ENCODE assay signal across 16 cellular contexts in the genomic region with DNA sequence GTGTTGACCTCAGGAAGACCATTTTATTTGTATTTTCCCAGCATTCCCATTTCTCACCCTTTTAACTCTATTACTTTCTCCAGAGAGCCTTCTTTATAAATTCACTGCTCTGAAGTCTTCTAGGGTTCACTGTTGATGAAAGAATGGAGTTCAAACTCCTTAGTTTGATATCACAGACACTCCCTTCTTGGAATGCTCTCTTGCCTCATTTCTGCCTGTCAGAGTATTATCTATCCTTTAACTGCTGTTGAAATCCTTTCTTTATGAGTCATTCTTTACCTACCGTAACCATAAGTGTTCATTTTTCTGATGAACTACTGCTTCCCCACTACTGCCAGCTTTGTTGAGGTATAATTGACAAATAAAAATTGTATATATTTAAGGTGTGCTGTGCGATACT. TPM values are rescaled to one million over a fixed set of nuclear protein-coding genes. Genes with fewer than 3 reads are reported as not detected.
DNase-seq lines count a peak whose midpoint lies in the region; ATAC-seq, FAIRE-seq and TF ChIP-seq lines count a peak whose summit lies in the region.
"Had no signal": no experiment of that assay in that cellular context is flagged by ENCODE, and none has a peak within 500 bp of the region (broad histone marks: within the 10 kb centered on the region; RNA-seq: fewer than 3 reads in every experiment).

No MANE protein-coding gene starts in this region.

- peak overlapping the region; percentile 100 for H3K4me2 ChIP-seq in PC-3 (ENCODE audit: low read length)
- no peak overlapping the region for H3K4me2 ChIP-seq in endothelial cell of umbilical vein (ENCODE audit: insufficient read depth, low read length)
- H3K4me2 ChIP-seq in skeletal muscle satellite cell (ENCODE audit: low read length) = peak overlapping the region; percentile 36

- H2AFZ ChIP-seq in PC-3 (ENCODE audit: low read length) (no peak overlapping the region), endothelial cell of umbilical vein (ENCODE audit: low read depth, low read length) (no peak overlapping the region)

- H4K20me1 ChIP-seq in PC-3 (ENCODE audit: low read length) (no peaks in the 10 kb centered on the region), endothelial cell of umbilical vein (replicated peaks; ENCODE audit: control insufficient read depth, extremely low read depth, insufficient read depth, low read length) (peaks cover 3% of the 10 kb centered on the region)

- no peak overlapping the region for H3K4me3 Mint-ChIP-seq in activated CD8-positive, alpha-beta T cell treated with anti-CD3 and anti-CD28 coated beads for 36 hours
- H3K4me3 Mint-ChIP-seq in activated CD8-positive, alpha-beta T cell treated with anti-CD3 and anti-CD28 coated beads, Interleukin-2, amount 10 ng/mL, durations not matched to agents 7 days and 5 days = no peak overlapping the region

- DNase-seq in activated CD8-positive, alpha-beta T cell treated with anti-CD3 and anti-CD28 coated beads for 36 hours = no peak
- DNase-seq in activated CD8-positive, alpha-beta T cell treated with anti-CD3 and anti-CD28 coated beads, Interleukin-2, amount 10 ng/mL, durations not matched to agents 7 days and 5 days = no peak
- DNase-seq in PC-3 (peak; percentile 74), endothelial cell of umbilical vein (ENCODE audit: low read depth, low spot score) (no peak), posterior vena cava (ENCODE audit: low spot score) (no peak)
- DNase-seq in effector CD4-positive, alpha-beta T cell = no peak
- DNase-seq: amniotic stem cell; KG1; NCI-H2171; stimulated activated naive CD4-positive, alpha-beta T cell treated with Interleukin-2 at 50 U/mL for 16 hours had no signal

- no peaks in the 10 kb centered on the region for H3K9me2 ChIP-seq in PC-3 (replicated peaks; ENCODE audit: low read length)

- no peaks in the 10 kb centered on the region for H3K27me3 ChIP-seq in PC-3 (ENCODE audit: low read length)
- no peaks in the 10 kb centered on the region for H3K27me3 ChIP-seq in endothelial cell of umbilical vein (ENCODE audit: control insufficient read depth in 2 of 2, insufficient read depth in 2 of 2, low read length in 2 of 2)
- no peaks in the 10 kb centered on the region for H3K27me3 ChIP-seq in skeletal muscle satellite cell (ENCODE audit: control insufficient read depth, insufficient read depth, low read length)

- no peaks in the 10 kb centered on the region for H3K27me3 Mint-ChIP-seq in activated CD8-positive, alpha-beta T cell treated with anti-CD3 and anti-CD28 coated beads for 36 hours
- H3K27me3 Mint-ChIP-seq in activated CD8-positive, alpha-beta T cell treated with anti-CD3 and anti-CD28 coated beads, Interleukin-2, amount 10 ng/mL, durations not matched to agents 7 days and 5 days (ENCODE audit: low read depth) = no peaks in the 10 kb centered on the region

- no peak for TF ChIP-seq CTCF in activated CD8-positive, alpha-beta T cell treated with anti-CD3 and anti-CD28 coated beads for 36 hours (IDR thresholded peaks at IDR 0.05)
- TF ChIP-seq CTCF in PC-3 (conservative IDR thresholded peaks at IDR 0.05; ENCODE audit: low read depth, low read length) = no peak
- TF ChIP-seq CTCF in endothelial cell of umbilical vein (IDR thresholded peaks at IDR 0.05; ENCODE audit: extremely low read depth in 1 of 2, insufficient read depth in 1 of 2, low read depth in 1 of 2, low read length in 2 of 2) = no peak

- peaks cover 47% of the 10 kb centered on the region for H3K4me1 Mint-ChIP-seq in activated CD8-positive, alpha-beta T cell treated with anti-CD3 and anti-CD28 coated beads for 36 hours (ENCODE audit: low read depth)
- peaks cover 31% of the 10 kb centered on the region for H3K4me1 Mint-ChIP-seq in activated CD8-positive, alpha-beta T cell treated with anti-CD3 and anti-CD28 coated beads, Interleukin-2, amount 10 ng/mL, durations not matched to agents 7 days and 5 days (ENCODE audit: low read depth)

- H3K27ac ChIP-seq in PC-3 (ENCODE audit: low read length) = peak overlapping the region; percentile 46
- H3K27ac ChIP-seq in endothelial cell of umbilical vein (ENCODE audit: insufficient read depth, low read depth, low read length) = no peak overlapping the region

- H3K9me1 ChIP-seq in endothelial cell of umbilical vein (replicated peaks; ENCODE audit: control insufficient read depth, extremely low read depth, insufficient read depth, low read length) = no peaks in the 10 kb centered on the region

- H3K9ac ChIP-seq in PC-3 (ENCODE audit: low read length) (no peak overlapping the region), endothelial cell of umbilical vein (replicated peaks; ENCODE audit: extremely low read depth, insufficient read depth, low read length) (no peak overlapping the region), skeletal muscle satellite cell (ENCODE audit: low read depth, low read length) (no peak overlapping the region)

- H3K9me3 ChIP-seq in PC-3 (ENCODE audit: low read length) (no peaks in the 10 kb centered on the region), endothelial cell of umbilical vein (replicated peaks; ENCODE audit: control insufficient read depth, insufficient read depth, low read length) (peaks cover 4% of the 10 kb centered on the region), skeletal muscle satellite cell (replicated peaks; ENCODE audit: low read length) (no peaks in the 10 kb centered on the region)

- peaks cover 35% of the 10 kb centered on the region for H3K36me3 Mint-ChIP-seq in activated CD8-positive, alpha-beta T cell treated with anti-CD3 and anti-CD28 coated beads for 36 hours (ENCODE audit: low read depth)
- H3K36me3 Mint-ChIP-seq in activated CD8-positive, alpha-beta T cell treated with anti-CD3 and anti-CD28 coated beads, Interleukin-2, amount 10 ng/mL, durations not matched to agents 7 days and 5 days (ENCODE audit: low read depth) = peaks cover 32% of the 10 kb centered on the region

- H3K4me1 ChIP-seq in PC-3 (ENCODE audit: insufficient read depth, low read length) = peaks cover 31% of the 10 kb centered on the region
- H3K4me1 ChIP-seq in endothelial cell of umbilical vein (ENCODE audit: control insufficient read depth, extremely low read depth, insufficient read depth, low read length) = peaks cover 16% of the 10 kb centered on the region
- peaks cover 15% of the 10 kb centered on the region for H3K4me1 ChIP-seq in skeletal muscle satellite cell (ENCODE audit: control insufficient read depth, insufficient read depth, low read length)

- peaks cover 19% of the 10 kb centered on the region for H3K9me3 Mint-ChIP-seq in activated CD8-positive, alpha-beta T cell treated with anti-CD3 and anti-CD28 coated beads for 36 hours
- H3K9me3 Mint-ChIP-seq in activated CD8-positive, alpha-beta T cell treated with anti-CD3 and anti-CD28 coated beads, Interleukin-2, amount 10 ng/mL, durations not matched to agents 7 days and 5 days (ENCODE audit: insufficient read depth) = peaks cover 13% of the 10 kb centered on the region

- no peak for TF ChIP-seq POLR2A in endothelial cell of umbilical vein (IDR thresholded peaks at IDR 0.05; ENCODE audit: low read depth, low read length)

- dilution Hi-C loops in endothelial cell of umbilical vein (cut with MboI; ENCODE audit: extremely low pct_ligation_motif_present, low sequenced_read_pairs) = no loop called here

- H3K79me2 ChIP-seq in PC-3 (ENCODE audit: low read length) (peaks cover 95% of the 10 kb centered on the region), endothelial cell of umbilical vein (ENCODE audit: control insufficient read depth, insufficient read depth, low read length) (peaks cover 85% of the 10 kb centered on the region)

- intact Hi-C loops in activated CD8-positive, alpha-beta T cell treated with anti-CD3 and anti-CD28 coated beads for 36 hours (cut with micrococcal nuclease) = no loop called here
- intact Hi-C loops in PC-3 (cut with micrococcal nuclease) = loop anchor here (10.0 kb wide), 1 partner anchor 152 kb away; no protein-coding TSS in a partner anchor
- intact Hi-C loops in endothelial cell of umbilical vein (cut with micrococcal nuclease) = loop anchor here (5.0 kb wide), 1 partner anchor 64 kb away; no protein-coding TSS in a partner anchor
- intact Hi-C loops in posterior vena cava (cut with DNase I) = no loop called here

- CTCF ChIA-PET in activated CD8-positive, alpha-beta T cell treated with anti-CD3 and anti-CD28 coated beads for 36 hours (lab: Charles Lee) = interaction anchor here (1.6 kb wide), 1 partner anchor 33 kb away, joined by 6 read pairs; no protein-coding TSS in a partner anchor
- CTCF ChIA-PET in activated CD8-positive, alpha-beta T cell treated with anti-CD3 and anti-CD28 coated beads, Interleukin-2, amount 10 ng/mL, durations not matched to agents 7 days and 5 days (lab: Charles Lee) = interaction anchor here (0.5 to 1.4 kb wide), 4 partner anchors 33 to 691 kb away, joined by 3 read pairs; no protein-coding TSS in a partner anchor
- CTCF ChIA-PET in PC-3 (lab: Charles Lee) (no interaction called here), endothelial cell of umbilical vein (lab: Charles Lee) (no interaction called here)

- H3K36me3 ChIP-seq in PC-3 (ENCODE audit: low read depth, low read length) (peaks cover 14% of the 10 kb centered on the region; the same call in 1 of the 2 replicates), endothelial cell of umbilical vein (ENCODE audit: control insufficient read depth in 2 of 2, extremely low read depth in 1 of 2, insufficient read depth in 2 of 2, low read length in 2 of 2) (no peaks in the 10 kb centered on the region), skeletal muscle satellite cell (ENCODE audit: insufficient read depth, low read length) (no peaks in the 10 kb centered on the region)

- no peak for ATAC-seq in activated CD8-positive, alpha-beta T cell treated with anti-CD3 and anti-CD28 coated beads for 36 hours
- ATAC-seq in activated CD8-positive, alpha-beta T cell treated with anti-CD3 and anti-CD28 coated beads, Interleukin-2, amount 10 ng/mL, durations not matched to agents 7 days and 5 days = no peak
- ATAC-seq in PC-3 = no peak; the same call in 1 of the 2 replicates
- ATAC-seq in HG03378 (IDR thresholded peaks at IDR 0.05; ENCODE audit: unreplicated experiment) = no peak

- no peak for FAIRE-seq in endothelial cell of umbilical vein (lab: Jason Lieb, UNC)
- FAIRE-seq: A204.1, endometrium, G401.6 had no signal

- H3K4me3 ChIP-seq in PC-3 (ENCODE audit: low read length) (peak overlapping the region; percentile 44; the same call in 1 of the 2 replicates), endothelial cell of umbilical vein (replicated peaks in 1 of 3; ENCODE audit: insufficient read depth in 1 of 3, low read depth in 1 of 3, low read length in 3 of 3) (no peak overlapping the region), skeletal muscle satellite cell (ENCODE audit: low read length) (no peak overlapping the region)

- POLR2A ChIA-PET in activated CD8-positive, alpha-beta T cell treated with anti-CD3 and anti-CD28 coated beads for 36 hours (lab: Charles Lee) = interaction anchor here (0.7 to 1.2 kb wide), 3 partner anchors 34 to 200 kb away, joined by 3 read pairs; a partner anchor contains a TSS
- POLR2A ChIA-PET in activated CD8-positive, alpha-beta T cell treated with anti-CD3 and anti-CD28 coated beads, Interleukin-2, amount 10 ng/mL, durations not matched to agents 7 days and 5 days (lab: Charles Lee) = no interaction called here
- POLR2A ChIA-PET in PC-3 (lab: Charles Lee; ENCODE audit: unreplicated experiment) = no interaction called here
- POLR2A ChIA-PET in endothelial cell of umbilical vein (lab: Charles Lee) = no interaction called here

- peak overlapping the region; percentile 39 for H3K27ac Mint-ChIP-seq in activated CD8-positive, alpha-beta T cell treated with anti-CD3 and anti-CD28 coated beads for 36 hours
- no peak overlapping the region for H3K27ac Mint-ChIP-seq in activated CD8-positive, alpha-beta T cell treated with anti-CD3 and anti-CD28 coated beads, Interleukin-2, amount 10 ng/mL, durations not matched to agents 7 days and 5 days
- H3K27ac Mint-ChIP-seq: nephron had no signal

- H3F3A ChIP-seq in PC-3 (ENCODE audit: low read length, unreplicated experiment) = no peaks in the 10 kb centered on the region

- BruUV-seq in PC-3 (replicated peaks; lab: Mats Ljungman, UMichigan) (no TSS peak), endothelial cell of umbilical vein (replicated peaks; lab: Mats Ljungman, UMichigan) (no TSS peak)

RNA-seq across cellular contexts. Expression of a gene that starts 4.3 kb away (rescaled TPM):
- total RNA-seq in activated CD8-positive, alpha-beta T cell treated with anti-CD3 and anti-CD28 coated beads for 36 hours = 10 to 100 TPM; 14.4 to 14.6 TPM
- 10 to 100 TPM; 16.7 to 17.8 TPM for total RNA-seq in activated CD8-positive, alpha-beta T cell treated with anti-CD3 and anti-CD28 coated beads, Interleukin-2, amount 10 ng/mL, durations not matched to agents 7 days and 5 days
- 13.3 and 16.0 TPM in 2 replicates for total RNA-seq in PC-3 (2014; rRNA removed)
- total RNA-seq in endothelial cell of umbilical vein = 23.5 and 24.8 TPM in 2 replicates
- 14.0 and 14.2 TPM in 2 replicates for polyA plus RNA-seq in endothelial cell of umbilical vein
- 10.9 and 13.3 TPM in 2 replicates for polyA plus RNA-seq in endothelial cell of umbilical vein (2011; cell fraction: cytosol; rRNA removed)
- 58.3 and 58.6 TPM in 2 replicates for polyA plus RNA-seq in endothelial cell of umbilical vein (2011; cell fraction: nucleus; rRNA removed)
- polyA plus RNA-seq in endothelial cell of umbilical vein (2012) = 15.6 and 17.7 TPM in 2 replicates
- 60.0 and 65.5 TPM in 2 replicates for polyA minus RNA-seq in endothelial cell of umbilical vein
- polyA minus RNA-seq in endothelial cell of umbilical vein (2011; cell fraction: cytosol; rRNA and poly(A)+ RNA removed) = 14.2 TPM
- 94.0 and 134 TPM in 2 replicates for polyA minus RNA-seq in endothelial cell of umbilical vein (2011; cell fraction: nucleus; rRNA and poly(A)+ RNA removed)
- 24.7 and 26.1 TPM in 2 replicates for total RNA-seq in skeletal muscle satellite cell (2012; rRNA removed)
- total RNA-seq in posterior vena cava = 10 to 100 TPM; 20.2 to 25.2 TPM

Comparison
In these comparisons a context has a peak if more than half of its experiments do, and no peak if none do; other contexts are left out.
1. CTCF ChIA-PET loops: an anchor here in activated CD8-positive, alpha-beta T cell treated with anti-CD3 and anti-CD28 coated beads for 36 hours (1.6 kb wide) and activated CD8-positive, alpha-beta T cell treated with anti-CD3 and anti-CD28 coated beads, Interleukin-2, amount 10 ng/mL, durations not matched to agents 7 days and 5 days (0.5 to 1.4 kb wide); none called in PC-3 and endothelial cell of umbilical vein.
2. intact Hi-C loops: an anchor here in PC-3 (10.0 kb wide) and endothelial cell of umbilical vein (5.0 kb wide); none called in activated CD8-positive, alpha-beta T cell treated with anti-CD3 and anti-CD28 coated beads for 36 hours and posterior vena cava.